ENCODE assay signal across 16 cellular contexts in the genomic region with DNA sequence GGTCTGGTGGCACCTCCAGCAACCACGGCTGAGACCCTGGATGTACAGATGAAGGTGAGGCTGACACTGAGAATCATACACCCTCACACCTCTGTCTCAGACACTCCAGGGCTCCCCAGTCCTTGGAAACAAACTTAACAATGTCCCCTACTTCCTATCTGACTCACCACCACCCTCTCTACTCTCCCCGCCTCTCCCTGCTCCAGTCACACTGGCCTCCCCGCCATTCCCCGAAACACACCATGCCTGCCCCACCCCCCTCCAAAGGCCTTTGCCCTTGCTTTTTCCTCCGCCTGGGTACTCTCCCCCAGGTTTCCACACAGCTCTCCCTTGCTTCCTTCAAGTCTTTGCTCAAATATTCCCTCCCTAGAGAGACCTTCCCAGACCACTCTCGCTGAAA. TPM values are rescaled to one million over a fixed set of nuclear protein-coding genes. Genes with fewer than 3 reads are reported as not detected.
DNase-seq lines count a peak whose midpoint lies in the region; ATAC-seq and TF ChIP-seq lines count a peak whose summit lies in the region.
"Had no signal": no experiment of that assay in that cellular context is flagged by ENCODE, and none has a peak within 500 bp of the region (broad histone marks: within the 10 kb centered on the region; RNA-seq: fewer than 3 reads in every experiment).

No MANE protein-coding gene starts in this region.

- H3K9me3 ChIP-seq in neutrophil = no peaks in the 10 kb centered on the region
- H3K9me3 ChIP-seq: A549, BE2C had no signal

- no peaks in the 10 kb centered on the region for H3K4me1 ChIP-seq in neutrophil (ENCODE audit: control insufficient read depth in 1 of 2, insufficient read depth in 1 of 2, low read depth in 1 of 2, low read length in 1 of 2)
- H3K4me1 ChIP-seq: A549, BE2C had no signal

- ATAC-seq in GM19463 (IDR thresholded peaks at IDR 0.05; ENCODE audit: unreplicated experiment) (no peak), HG03095 (IDR thresholded peaks at IDR 0.05; ENCODE audit: unreplicated experiment) (no peak)
- ATAC-seq: A549, GM23338 had no signal

- H3K4me3 ChIP-seq in brain microvascular endothelial cell (ENCODE audit: low read depth, low read length) (no peak overlapping the region), neutrophil (ENCODE audit: low read depth in 1 of 2, low read length in 1 of 2) (no peak overlapping the region)
- H3K4me3 ChIP-seq: A549, GM23338 had no signal

- DNase-seq in RPMI7951 (ENCODE audit: low read depth) (peak; percentile 63), brain microvascular endothelial cell (peak; percentile 26), globus pallidus (ENCODE audit: low spot score) (no peak), OCI-M1 (lab: John Stamatoyannopoulos, UW) (no peak)
- DNase-seq: BE2C; CD4-positive, alpha-beta memory T cell; DMS79; EL; HCEC 1CT; HFFc6 had no signal

- in situ Hi-C loops in brain microvascular endothelial cell (cut with HindIII; ENCODE audit: low pct_ligation_motif_present, low sequenced_read_pairs) = no loop called here

- TF ChIP-seq CTCF in brain microvascular endothelial cell (IDR thresholded peaks at IDR 0.05; ENCODE audit: low read depth, low read length, missing control alignments) (no peak), neutrophil (IDR thresholded peaks at IDR 0.05) (no peak)

- H3K27me3 ChIP-seq in brain microvascular endothelial cell (replicated peaks) (no peaks in the 10 kb centered on the region), neutrophil (no peaks in the 10 kb centered on the region)

- no peak overlapping the region for H3K27ac ChIP-seq in brain microvascular endothelial cell
- H3K27ac ChIP-seq in neutrophil = peak overlapping the region; percentile 15
- H3K27ac ChIP-seq: A549, C4-2B had no signal

- H3K36me3 ChIP-seq in brain microvascular endothelial cell (replicated peaks) (no peaks in the 10 kb centered on the region), neutrophil (peaks cover 97% of the 10 kb centered on the region)
- H3K36me3 ChIP-seq: BE2C had no signal

RNA-seq across cellular contexts. Expression of a gene that starts 16.3 kb away (rescaled TPM):
- total RNA-seq in RPMI7951 (2014; rRNA removed; shearing (Covaris generic)) = 0.24 and 0.29 TPM in 2 replicates
- total RNA-seq: CD4-positive, alpha-beta memory T cell; GM23338; HFFc6 had no signal

RNA-seq across cellular contexts. Expression of a gene that starts 26.1 kb away (rescaled TPM):
- total RNA-seq in RPMI7951 (2014; rRNA removed; shearing (Covaris generic)) = not detected in 2 replicates
- total RNA-seq: CD4-positive, alpha-beta memory T cell; HFFc6 had no signal

RNA-seq across cellular contexts. Expression of a gene that starts 59.7 kb away (rescaled TPM):
- total RNA-seq in RPMI7951 (2014; rRNA removed; shearing (Covaris generic)) = 0.59 and 1.1 TPM in 2 replicates
- total RNA-seq: CD4-positive, alpha-beta memory T cell had no signal

Comparison
In these comparisons a context has a peak if more than half of its experiments do, and no peak if none do; other contexts are left out.
1. DNase-seq: peak in RPMI7951 (single experiment) and brain microvascular endothelial cell (single experiment); none in globus pallidus (single experiment) and OCI-M1 (single experiment).